ENCODE assay signal across 22 cellular contexts in the genomic region with DNA sequence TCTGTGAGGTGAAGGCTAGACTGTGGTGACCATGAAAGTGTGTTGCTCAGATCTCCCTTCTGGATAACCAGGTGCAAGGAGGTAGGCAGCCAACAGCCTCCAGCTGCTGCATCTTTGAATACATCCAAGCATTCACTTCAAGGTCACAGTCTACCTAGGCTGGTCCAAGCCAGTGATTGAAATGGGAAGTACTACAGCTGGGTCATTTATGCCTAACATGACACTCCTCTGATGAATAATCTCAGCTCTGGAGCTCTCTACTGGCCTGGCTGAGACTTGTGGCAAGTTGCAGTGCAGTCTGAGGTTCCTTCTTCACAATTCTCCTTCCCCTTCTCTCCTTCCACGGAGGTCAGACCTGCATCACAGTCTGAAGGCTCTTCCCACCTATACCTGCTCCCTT.
"Had no signal": no experiment of that assay in that cellular context is flagged by ENCODE, and none has a peak within 500 bp of the region (broad histone marks: within the 10 kb centered on the region; RNA-seq: fewer than 3 reads in every experiment).

No MANE protein-coding gene starts in this region.

- H3K4me1 ChIP-seq: adrenal gland, colonic mucosa had no signal

- H3K36me3 Mint-ChIP-seq: activated naive CD8-positive, alpha-beta T cell; stimulated activated naive B cell treated with anti-CD40 and anti-IgM and Interleukin-4, amounts not matched to agents 10 μg/mL and 1 μg/mL and 100 μg/mL, for 72 hours; type B pancreatic cell; WTC11 had no signal

- H3K27ac ChIP-seq: adrenal gland, ascending aorta, brain microvascular endothelial cell, colonic mucosa, dorsolateral prefrontal cortex, sigmoid colon, thoracic aorta, vagina had no signal

- H3K27me3 Mint-ChIP-seq: type B pancreatic cell had no signal

- H3K4me3 ChIP-seq: adrenal gland, ascending aorta, colonic mucosa, dorsolateral prefrontal cortex, sigmoid colon, smooth muscle cell, thoracic aorta, vagina had no signal

- H3K4me2 ChIP-seq: smooth muscle cell had no signal

- ATAC-seq: effector memory CD8-positive, alpha-beta T cell; left lobe of liver; stimulated activated naive B cell treated with anti-CD40 and anti-IgM and Interleukin-4, amounts not matched to agents 10 μg/mL and 1 μg/mL and 100 μg/mL, for 72 hours; WTC11 had no signal

- H3K4me3 Mint-ChIP-seq: activated naive CD8-positive, alpha-beta T cell; effector memory CD8-positive, alpha-beta T cell; nephron; stimulated activated naive B cell treated with anti-CD40 and anti-IgM and Interleukin-4, amounts not matched to agents 10 μg/mL and 1 μg/mL and 100 μg/mL, for 72 hours; T-helper 1 cell treated with Interleukin-12 subunit alpha and Interleukin-12 subunit beta and Interleukin-4 antibody, amounts not matched to agents 30 μg/mL and 1 μg/mL, for 36 hours; type B pancreatic cell; WTC11 had no signal

- H3K4me1 Mint-ChIP-seq: stimulated activated naive B cell treated with anti-CD40 and anti-IgM and Interleukin-4, amounts not matched to agents 10 μg/mL and 1 μg/mL and 100 μg/mL, for 72 hours; WTC11 had no signal

- H3K9me3 ChIP-seq: adrenal gland, ascending aorta, colonic mucosa, sigmoid colon, thoracic aorta, vagina had no signal

- H3K27ac Mint-ChIP-seq: activated naive CD8-positive, alpha-beta T cell; effector memory CD8-positive, alpha-beta T cell; stimulated activated naive B cell treated with anti-CD40 and anti-IgM and Interleukin-4, amounts not matched to agents 10 μg/mL and 1 μg/mL and 100 μg/mL, for 72 hours; T-helper 1 cell treated with Interleukin-12 subunit alpha and Interleukin-12 subunit beta and Interleukin-4 antibody, amounts not matched to agents 30 μg/mL and 1 μg/mL, for 36 hours; type B pancreatic cell; WTC11 had no signal

- H3K27me3 ChIP-seq: adrenal gland, ascending aorta, brain microvascular endothelial cell, colonic mucosa, sigmoid colon, vagina had no signal

- H3K36me3 ChIP-seq: adrenal gland, ascending aorta, brain microvascular endothelial cell, colonic mucosa, sigmoid colon, thoracic aorta, vagina had no signal

- DNase-seq: activated T-cell treated with anti-CD3 and anti-CD28 coated beads, Interleukin-2, amount 50 U/mL, for 1 hour; adrenal gland; brain microvascular endothelial cell; colonic mucosa; dorsolateral prefrontal cortex; effector memory CD8-positive, alpha-beta T cell; nucleus accumbens; retina; sigmoid colon; stimulated activated CD4-positive, alpha-beta T cell treated with anti-CD3 and anti-CD28 coated beads, Interleukin-15, amount 100 ng/mL, for 24 hours; stimulated activated naive B cell treated with anti-CD40 and anti-IgM and Interleukin-4, amounts not matched to agents 10 μg/mL and 1 μg/mL and 100 μg/mL, for 72 hours; T1000 had no signal

- H3K9me3 Mint-ChIP-seq: effector memory CD8-positive, alpha-beta T cell; nephron; stimulated activated naive B cell treated with anti-CD40 and anti-IgM and Interleukin-4, amounts not matched to agents 10 μg/mL and 1 μg/mL and 100 μg/mL, for 72 hours; T-helper 1 cell treated with Interleukin-12 subunit alpha and Interleukin-12 subunit beta and Interleukin-4 antibody, amounts not matched to agents 30 μg/mL and 1 μg/mL, for 36 hours; type B pancreatic cell had no signal
